In genomic region chr11:102914238-102915043, GRCh38 we compare ENCODE assay signal across 9 cellular contexts. TPM values are rescaled to one million over a fixed set of nuclear protein-coding genes. Genes with fewer than 3 reads are reported as not detected.
DNase-seq lines count a peak whose midpoint lies in the region; ATAC-seq, FAIRE-seq and TF ChIP-seq lines count a peak whose summit lies in the region.
"Had no signal": no experiment of that assay in that cellular context is flagged by ENCODE, and none has a peak within 500 bp of the region (broad histone marks: within the 10 kb centered on the region; RNA-seq: fewer than 3 reads in every experiment).

No MANE protein-coding gene starts in this region.

- TF ChIP-seq CTCF in bronchial epithelial cell (IDR thresholded peaks at IDR 0.05; ENCODE audit: insufficient read depth, low read length, severe bottlenecking), result peak; percentile 79

- no peak overlapping the region for H3K27ac Mint-ChIP-seq in activated CD4-positive, alpha-beta T cell treated with anti-CD3 and anti-CD28 coated beads, Interleukin-2, amount 10 ng/mL, durations not matched to agents 24 days and 14 days
- H3K27ac Mint-ChIP-seq: activated naive CD8-positive, alpha-beta T cell had no signal

- intact Hi-C loops in activated CD4-positive, alpha-beta T cell treated with anti-CD3 and anti-CD28 coated beads, Interleukin-2, amount 10 ng/mL, durations not matched to agents 24 days and 14 days (cut with micrococcal nuclease), result loop anchor here (1.0 kb wide), 1 partner anchor 141 kb away; no protein-coding TSS in a partner anchor

- peaks cover 6% of the 10 kb centered on the region for H3K27me3 Mint-ChIP-seq in activated CD4-positive, alpha-beta T cell treated with anti-CD3 and anti-CD28 coated beads, Interleukin-2, amount 10 ng/mL, durations not matched to agents 24 days and 14 days

- peak; percentile 55 for FAIRE-seq in bronchial epithelial cell (lab: Jason Lieb, UNC)

- H3K9me3 Mint-ChIP-seq in activated CD4-positive, alpha-beta T cell treated with anti-CD3 and anti-CD28 coated beads, Interleukin-2, amount 10 ng/mL, durations not matched to agents 24 days and 14 days, result no peaks in the 10 kb centered on the region

- no peaks in the 10 kb centered on the region for H3K27me3 ChIP-seq in bronchial epithelial cell (ENCODE audit: control insufficient read depth, insufficient read depth, low read length)

- DNase-seq in activated CD4-positive, alpha-beta T cell treated with anti-CD3 and anti-CD28 coated beads, Interleukin-2, amount 10 ng/mL, durations not matched to agents 24 days and 14 days, result peak; percentile 58
- no peak for DNase-seq in activated CD4-positive, alpha-beta T cell treated with anti-CD3 and anti-CD28 coated beads, Interleukin-2, amount 50 U/mL, for 4 hours
- DNase-seq in KG1 (lab: John Stamatoyannopoulos, UW), result peak; percentile 57
- peak; percentile 55 for DNase-seq in bronchial epithelial cell (ENCODE audit: low read depth)
- DNase-seq in medulla oblongata (ENCODE audit: extremely low spot score), result peak; percentile 37

- no peaks in the 10 kb centered on the region for H3K36me3 Mint-ChIP-seq in activated CD4-positive, alpha-beta T cell treated with anti-CD3 and anti-CD28 coated beads, Interleukin-2, amount 10 ng/mL, durations not matched to agents 24 days and 14 days (ENCODE audit: low read depth)
- H3K36me3 Mint-ChIP-seq: activated naive CD8-positive, alpha-beta T cell had no signal

- no peaks in the 10 kb centered on the region for H3K36me3 ChIP-seq in bronchial epithelial cell (ENCODE audit: control insufficient read depth, insufficient read depth, low read length)

- no peak overlapping the region for H3K4me3 Mint-ChIP-seq in activated CD4-positive, alpha-beta T cell treated with anti-CD3 and anti-CD28 coated beads, Interleukin-2, amount 10 ng/mL, durations not matched to agents 24 days and 14 days
- H3K4me3 Mint-ChIP-seq: activated naive CD8-positive, alpha-beta T cell had no signal

- no peaks in the 10 kb centered on the region for H3K4me1 Mint-ChIP-seq in activated CD4-positive, alpha-beta T cell treated with anti-CD3 and anti-CD28 coated beads, Interleukin-2, amount 10 ng/mL, durations not matched to agents 24 days and 14 days

- ATAC-seq in GM21825 (IDR thresholded peaks at IDR 0.05; ENCODE audit: unreplicated experiment), result no peak
- ATAC-seq in GM18858 (IDR thresholded peaks at IDR 0.05; ENCODE audit: unreplicated experiment), result no peak
- no peak for ATAC-seq in HG02885 (IDR thresholded peaks at IDR 0.05; ENCODE audit: poor library complexity, unreplicated experiment)

- no peak overlapping the region for H3K4me3 ChIP-seq in bronchial epithelial cell (ENCODE audit: low read depth, low read length)

RNA-seq across cellular contexts. Expression of gene MMP12, which starts 39.7 kb away (rescaled TPM):
- not detected in 2 replicates for total RNA-seq in activated CD4-positive, alpha-beta T cell treated with anti-CD3 and anti-CD28 coated beads, Interleukin-2, amount 10 ng/mL, durations not matched to agents 24 days and 14 days
- total RNA-seq in bronchial epithelial cell, result not detected in 2 replicates

RNA-seq across cellular contexts. Expression of gene MMP13, which starts 41.1 kb away (rescaled TPM):
- not detected in 2 replicates for total RNA-seq in activated CD4-positive, alpha-beta T cell treated with anti-CD3 and anti-CD28 coated beads, Interleukin-2, amount 10 ng/mL, durations not matched to agents 24 days and 14 days
- under 0.01 TPM in 1 of 2 replicates, not detected in the other for total RNA-seq in bronchial epithelial cell

Comparison
In these comparisons a context has a peak if more than half of its experiments do, and no peak if none do; other contexts are left out.
1. DNase-seq: peak in activated CD4-positive, alpha-beta T cell treated with anti-CD3 and anti-CD28 coated beads, Interleukin-2, amount 10 ng/mL, durations not matched to agents 24 days and 14 days (single experiment), KG1 (single experiment), bronchial epithelial cell (single experiment) and medulla oblongata (single experiment); none in activated CD4-positive, alpha-beta T cell treated with anti-CD3 and anti-CD28 coated beads, Interleukin-2, amount 50 U/mL, for 4 hours (0 of 2).